Comparison of ENCODE assay signal across 8 cellular contexts in the genomic region with DNA sequence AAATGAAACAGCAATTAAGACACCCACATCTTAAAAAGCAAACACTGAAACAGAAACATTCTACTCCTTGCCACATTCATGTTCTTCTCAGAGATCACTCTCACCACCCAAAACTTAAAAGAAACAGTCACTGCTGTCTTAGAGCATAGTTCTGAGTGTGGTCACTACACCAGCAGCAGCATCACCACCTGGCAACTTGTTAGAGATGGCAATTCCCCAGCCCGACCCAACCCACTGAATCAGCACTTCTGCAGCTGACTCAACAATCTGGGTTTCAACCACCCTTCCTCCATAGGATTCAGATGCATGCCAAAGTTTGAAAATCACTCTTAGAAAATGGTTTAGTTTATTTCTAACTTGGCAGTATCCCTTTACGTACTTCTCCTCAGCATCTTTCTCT.
DNase-seq lines count a peak whose midpoint lies in the region; ATAC-seq, FAIRE-seq and TF ChIP-seq lines count a peak whose summit lies in the region.

No MANE protein-coding gene starts in this region.

- no peak overlapping the region for H2AFZ ChIP-seq in HepG2 (ENCODE audit: low read length)

- ATAC-seq in GM19324 (IDR thresholded peaks at IDR 0.05; ENCODE audit: low FRiP score, unreplicated experiment) = peak; percentile 81
- ATAC-seq in HG03442 (IDR thresholded peaks at IDR 0.05; ENCODE audit: unreplicated experiment) = peak; percentile 70
- no peak for ATAC-seq in HepG2

- FAIRE-seq in HepG2 (lab: Jason Lieb, UNC) = no peak

- no peaks in the 10 kb centered on the region for H3K79me2 ChIP-seq in HepG2 (ENCODE audit: insufficient read depth, low read length)

- DNase-seq in AG04450 (ENCODE audit: low read depth, low spot score) (peak; percentile 94), adrenal gland (peak; percentile 24 to 66 (median 51)), HepG2 (ENCODE audit: low spot score) (no peak), COR-L47 (lab: John Stamatoyannopoulos, UW) (no peak), midbrain (lab: John Stamatoyannopoulos, UW) (no peak), NCI-H2227 treated with DMSO at 0.1 percent for 48 hours (lab: John Stamatoyannopoulos, UW) (no peak)

- intact Hi-C loops in adrenal gland (cut with DNase I) = no loop called here
- intact Hi-C loops in HepG2 (cut with micrococcal nuclease; ENCODE audit: unreplicated experiment) = no loop called here

- H3K9ac ChIP-seq in HepG2 (ENCODE audit: insufficient read depth, low read depth, low read length) = no peak overlapping the region

- POLR2A ChIA-PET in AG04450 (lab: Yijun Ruan, JAX) = interaction anchor here (0.6 kb wide), 1 partner anchor 126 kb away, joined by 3 read pairs; no protein-coding TSS in a partner anchor
- POLR2A ChIA-PET in HepG2 (lab: Yijun Ruan, JAX) = no interaction called here

- in situ Hi-C loops in HepG2 (cut with HindIII; ENCODE audit: extremely low pct_ligation_motif_present, low pct_unique_long_range_greater_than_20kb) = no loop called here

- H3K4me1 ChIP-seq in adrenal gland (replicated peaks in 1 of 2) (no peaks in the 10 kb centered on the region), HepG2 (ENCODE audit: insufficient read depth, low read length) (peaks cover 5% of the 10 kb centered on the region)

- H3K9me3 ChIP-seq in AG04450 (ENCODE audit: control insufficient read depth, insufficient read depth, low read length) = no peaks in the 10 kb centered on the region
- no peaks in the 10 kb centered on the region for H3K9me3 ChIP-seq in adrenal gland (replicated peaks in 1 of 3)
- H3K9me3 ChIP-seq in HepG2 (ENCODE audit: low read length) = no peaks in the 10 kb centered on the region

- TF ChIP-seq EP300 in HepG2 (IDR thresholded peaks at IDR 0.05; ENCODE audit: low read depth in 2 of 2, low read length in 2 of 2) (no peak), HepG2 (CRISPR knock-in tag; IDR thresholded peaks at IDR 0.05; ENCODE audit: borderline replicate concordance) (no peak)

- CTCF ChIA-PET in AG04450 (lab: Charles Lee) = no interaction called here
- CTCF ChIA-PET in HepG2 (lab: Yijun Ruan, JAX; ENCODE audit: low intra/inter-chr PET ratio, low total read pairs) = no interaction called here

- TF ChIP-seq RAD21 in HepG2 (CRISPR knock-in tag; IDR thresholded peaks at IDR 0.05) = no peak

- H3K4me2 ChIP-seq in HepG2 (ENCODE audit: low read depth, low read length) = no peak overlapping the region

- H3K36me3 ChIP-seq in adrenal gland (replicated peaks in 1 of 2) = no peaks in the 10 kb centered on the region
- H3K36me3 ChIP-seq in HepG2 (replicated peaks in 1 of 2; ENCODE audit: control insufficient read depth in 1 of 2, insufficient read depth in 2 of 2, low read length in 2 of 2) = peaks cover 3 to 7% of the 10 kb centered on the region in 2 experiments; a peak in 1 of 5 replicates

- TF ChIP-seq POLR2A in adrenal gland (IDR thresholded peaks at IDR 0.05) (no peak), HepG2 (IDR thresholded peaks at IDR 0.05; ENCODE audit: insufficient read depth in 1 of 2, low read depth in 2 of 2, low read length in 2 of 2) (no peak)

- H3K27ac ChIP-seq in AG04450 (ENCODE audit: low read depth, low read length) = no peak overlapping the region
- no peak overlapping the region for H3K27ac ChIP-seq in adrenal gland
- no peak overlapping the region for H3K27ac ChIP-seq in HepG2 (ENCODE audit: extremely low read length, insufficient read depth, low read length)

- H3K4me3 ChIP-seq in AG04450 (ENCODE audit: low read depth, low read length) = no peak overlapping the region
- no peak overlapping the region for H3K4me3 ChIP-seq in adrenal gland
- H3K4me3 ChIP-seq in HepG2 (replicated peaks in 1 of 3; ENCODE audit: insufficient read depth in 1 of 3, low read depth in 2 of 3, low read length in 3 of 3) = no peak overlapping the region

- no TSS peak for BruUV-seq in HepG2 (replicated peaks; lab: Mats Ljungman, UMichigan)

- 56 to 77% (median 61%) methylated on average over 2 of the region's 2 CpGs for WGBS in adrenal gland, 4 donors
- WGBS in HepG2 (ENCODE audit: low lambda C conversion rate) = 94% methylated on average over 2 of the region's 2 CpGs

- no peaks in the 10 kb centered on the region for H4K20me1 ChIP-seq in HepG2 (ENCODE audit: insufficient read depth, low read length)

- TF ChIP-seq CTCF in AG04450 (IDR thresholded peaks at IDR 0.05; ENCODE audit: low read depth, low read length) (no peak), adrenal gland (IDR thresholded peaks at IDR 0.05) (no peak), HepG2 (CRISPR knock-in tag; IDR thresholded peaks at IDR 0.05) (no peak)

- H3K27me3 ChIP-seq in AG04450 (ENCODE audit: control insufficient read depth, insufficient read depth, low read length) (no peaks in the 10 kb centered on the region), adrenal gland (no peaks in the 10 kb centered on the region), HepG2 (ENCODE audit: control insufficient read depth in 1 of 2, insufficient read depth in 2 of 2, low read length in 2 of 2) (no peaks in the 10 kb centered on the region)

TF ChIP-seq in HepG2, 621 proteins besides CTCF, POLR2A, EP300 and RAD21:
- peak; percentile 39 to 63; a peak in 3 of 4 replicates for TF ChIP-seq MAFK (conservative IDR thresholded peaks at IDR 0.05 in 1 of 2, IDR thresholded peaks at IDR 0.05 in 1 of 2; ENCODE audit: low read length in 2 of 2)
- TF ChIP-seq CHD2 (IDR thresholded peaks at IDR 0.05; ENCODE audit: low read depth, low read length) = no peak
- TF ChIP-seq MAFF (IDR thresholded peaks at IDR 0.05; ENCODE audit: low read depth, low read length) = peak; percentile 43; the same call in 1 of the 2 replicates

Comparison
In these comparisons a context has a peak if more than half of its experiments do, and no peak if none do; other contexts are left out.
1. DNase-seq: peak in AG04450 (single experiment) and adrenal gland (7 of 7); none in HepG2 (single experiment), COR-L47 (single experiment), midbrain (single experiment) and NCI-H2227 treated with DMSO at 0.1 percent for 48 hours (single experiment).